8 cellular contexts compared by ENCODE assay signal in the genomic region with DNA sequence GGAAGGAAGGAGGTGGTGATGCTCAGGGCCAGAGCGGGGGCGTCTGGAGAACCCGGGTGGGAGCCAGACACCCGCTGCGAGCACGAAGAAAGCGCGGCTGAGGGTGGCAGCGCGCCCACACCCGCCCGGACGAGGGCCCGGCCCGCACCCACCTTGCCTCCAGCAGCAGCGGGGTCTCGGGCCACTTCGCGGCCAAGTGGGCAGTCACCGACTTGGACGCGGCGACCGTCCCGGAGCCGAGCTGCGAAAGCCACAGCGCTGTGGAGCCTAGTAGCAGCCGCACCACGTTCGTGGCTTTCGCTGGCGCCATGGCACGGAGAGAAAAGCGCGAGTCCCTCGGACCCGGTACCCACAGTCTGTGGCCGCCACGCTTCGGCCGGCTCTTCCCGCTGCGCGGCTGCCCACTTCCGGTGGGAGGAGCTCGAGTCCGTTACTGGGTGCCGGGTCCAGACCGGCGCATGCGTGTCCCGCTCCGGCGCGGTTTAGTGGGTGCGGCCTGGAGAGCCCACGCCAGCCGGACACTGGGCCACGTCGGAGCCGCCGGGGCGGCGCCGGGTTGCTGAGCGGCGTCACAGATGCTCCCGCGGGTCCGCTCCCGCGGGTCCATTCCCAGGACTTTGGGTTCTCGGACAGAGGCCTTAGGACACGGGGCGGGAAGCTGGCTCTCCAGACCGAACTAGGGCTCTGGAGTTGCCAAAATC. TPM values are rescaled to one million over a fixed set of nuclear protein-coding genes. Genes with fewer than 3 reads are reported as not detected.
DNase-seq lines count a peak whose midpoint lies in the region; ATAC-seq and TF ChIP-seq lines count a peak whose summit lies in the region.

A gene with protein sequence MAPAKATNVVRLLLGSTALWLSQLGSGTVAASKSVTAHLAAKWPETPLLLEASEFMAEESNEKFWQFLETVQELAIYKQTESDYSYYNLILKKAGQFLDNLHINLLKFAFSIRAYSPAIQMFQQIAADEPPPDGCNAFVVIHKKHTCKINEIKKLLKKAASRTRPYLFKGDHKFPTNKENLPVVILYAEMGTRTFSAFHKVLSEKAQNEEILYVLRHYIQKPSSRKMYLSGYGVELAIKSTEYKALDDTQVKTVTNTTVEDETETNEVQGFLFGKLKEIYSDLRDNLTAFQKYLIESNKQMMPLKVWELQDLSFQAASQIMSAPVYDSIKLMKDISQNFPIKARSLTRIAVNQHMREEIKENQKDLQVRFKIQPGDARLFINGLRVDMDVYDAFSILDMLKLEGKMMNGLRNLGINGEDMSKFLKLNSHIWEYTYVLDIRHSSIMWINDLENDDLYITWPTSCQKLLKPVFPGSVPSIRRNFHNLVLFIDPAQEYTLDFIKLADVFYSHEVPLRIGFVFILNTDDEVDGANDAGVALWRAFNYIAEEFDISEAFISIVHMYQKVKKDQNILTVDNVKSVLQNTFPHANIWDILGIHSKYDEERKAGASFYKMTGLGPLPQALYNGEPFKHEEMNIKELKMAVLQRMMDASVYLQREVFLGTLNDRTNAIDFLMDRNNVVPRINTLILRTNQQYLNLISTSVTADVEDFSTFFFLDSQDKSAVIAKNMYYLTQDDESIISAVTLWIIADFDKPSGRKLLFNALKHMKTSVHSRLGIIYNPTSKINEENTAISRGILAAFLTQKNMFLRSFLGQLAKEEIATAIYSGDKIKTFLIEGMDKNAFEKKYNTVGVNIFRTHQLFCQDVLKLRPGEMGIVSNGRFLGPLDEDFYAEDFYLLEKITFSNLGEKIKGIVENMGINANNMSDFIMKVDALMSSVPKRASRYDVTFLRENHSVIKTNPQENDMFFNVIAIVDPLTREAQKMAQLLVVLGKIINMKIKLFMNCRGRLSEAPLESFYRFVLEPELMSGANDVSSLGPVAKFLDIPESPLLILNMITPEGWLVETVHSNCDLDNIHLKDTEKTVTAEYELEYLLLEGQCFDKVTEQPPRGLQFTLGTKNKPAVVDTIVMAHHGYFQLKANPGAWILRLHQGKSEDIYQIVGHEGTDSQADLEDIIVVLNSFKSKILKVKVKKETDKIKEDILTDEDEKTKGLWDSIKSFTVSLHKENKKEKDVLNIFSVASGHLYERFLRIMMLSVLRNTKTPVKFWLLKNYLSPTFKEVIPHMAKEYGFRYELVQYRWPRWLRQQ (N-terminal part only) (minus strand): TSS at position 399 of the 701 bp plus-strand sequence. CDS start 89 bp downstream, at position 310.

- intact Hi-C loops in left cardiac atrium (cut with DNase I), result no loop called here
- intact Hi-C loops in ovary (cut with DNase I), result no loop called here

- H3K27me3 ChIP-seq in ovary, result no peaks in the 10 kb centered on the region

- H3K4me1 ChIP-seq in ovary (ENCODE audit: insufficient read depth), result no peaks in the 10 kb centered on the region

- no peaks in the 10 kb centered on the region for H3K36me3 ChIP-seq in ovary

- TF ChIP-seq CTCF in ovary (IDR thresholded peaks at IDR 0.05), result no peak

- DNase-seq in EH (ENCODE audit: low read depth), result peak; percentile 95
- DNase-seq in NCI-H748 treated with DMSO at 0.1 percent for 48 hours (lab: John Stamatoyannopoulos, UW), result peak; percentile 80
- peak; percentile 12 to 96 (median 82) for DNase-seq in amygdala (lab: John Stamatoyannopoulos, UW)
- peak; percentile 98 for DNase-seq in left cardiac atrium
- DNase-seq in ovary, result peak; percentile 93 to 96 (median 95)
- no peak for DNase-seq in central memory CD4-positive, alpha-beta T cell

- ATAC-seq in GM19468 (IDR thresholded peaks at IDR 0.05; ENCODE audit: extremely low read depth, unreplicated experiment) (peak; percentile 99), HG03558 (IDR thresholded peaks at IDR 0.05; ENCODE audit: extremely low read depth, unreplicated experiment) (peak; percentile 96), left cardiac atrium (peak; percentile 100)

- peak within 1 kb of the TSS; percentile 100 for H3K4me3 ChIP-seq in ovary

- H3K9me3 ChIP-seq in ovary, result no peaks in the 10 kb centered on the region

- 0 to 1% (median 1%) methylated on average over 35 to 77 of the region's 77 CpGs for WGBS in ovary, 3 donors

- no peak for TF ChIP-seq EP300 in ovary (IDR thresholded peaks at IDR 0.05)

- peak within 1 kb of the TSS; percentile 63 to 70 for H3K27ac ChIP-seq in ovary

- TF ChIP-seq POLR2A in ovary (IDR thresholded peaks at IDR 0.05), result peak; percentile 80

RNA-seq across cellular contexts. Expression of the gene that starts here (rescaled TPM):
- 10 to 100 TPM; 17.0 to 27.3 TPM for total RNA-seq in left cardiac atrium
- 10 to 100 TPM; 25.1 to 52.6 (median 30.7) TPM for total RNA-seq in ovary
- 10 to 100 TPM in 1 of 2 donors, 1 to 10 TPM in 1; 7.7 to 18.3 TPM for polyA plus RNA-seq in ovary
